Comparison of ENCODE assay signal across 1 cellular context in the genomic region with DNA sequence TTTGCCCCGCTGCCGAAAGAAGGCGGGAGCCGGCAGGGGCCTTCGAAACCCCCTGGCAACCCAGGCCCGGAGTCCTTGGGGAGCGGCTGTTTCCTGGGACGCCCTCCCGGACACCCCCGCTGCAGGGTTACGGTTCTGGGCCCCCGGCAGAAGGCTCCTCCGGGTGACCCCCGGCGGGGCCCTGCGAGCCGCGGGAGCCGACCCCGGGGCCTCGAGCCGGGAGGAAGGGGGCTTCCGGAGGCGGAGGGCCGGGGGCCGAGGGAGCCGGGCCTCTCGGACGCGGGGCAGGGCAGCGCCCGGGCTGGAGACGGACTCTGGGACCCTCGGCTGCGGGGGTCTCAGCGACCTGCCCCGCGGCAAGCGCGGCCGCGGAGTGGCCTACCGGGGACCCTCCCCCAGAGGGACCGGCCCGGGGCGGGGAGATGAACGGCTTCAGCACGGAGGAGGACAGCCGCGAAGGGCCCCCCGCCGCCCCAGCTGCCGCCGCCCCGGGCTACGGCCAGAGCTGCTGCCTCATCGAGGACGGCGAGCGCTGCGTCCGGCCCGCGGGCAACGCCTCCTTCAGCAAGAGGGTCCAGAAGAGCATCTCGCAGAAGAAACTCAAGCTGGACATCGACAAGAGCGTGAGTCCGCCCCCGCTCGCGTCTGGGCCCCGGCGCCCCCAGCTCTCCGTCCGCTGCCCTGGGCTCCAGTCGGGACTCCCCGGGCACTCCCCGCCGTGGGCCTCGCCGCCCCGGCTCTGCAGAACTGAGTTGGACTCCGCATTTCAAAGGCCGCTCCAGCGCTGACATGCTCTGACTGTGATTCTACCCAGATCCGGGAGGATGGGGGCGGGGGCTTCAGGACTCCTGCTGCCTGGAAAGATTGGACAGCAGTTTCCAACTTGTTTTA.
A peak's percentile ranks its signal among the peaks of the same experiment; 100 is the strongest.
TF ChIP-seq lines count a peak whose summit lies in the region.

No MANE protein-coding gene starts in this region.

TF ChIP-seq in HepG2, 621 proteins besides CTCF, POLR2A, EP300 and RAD21 (continued from another document and continues in another):
- no peak for TF ChIP-seq RERE (CRISPR knock-in tag; IDR thresholded peaks at IDR 0.05; ENCODE audit: low read depth)
- TF ChIP-seq ZNF260 (CRISPR knock-in tag; IDR thresholded peaks at IDR 0.05; ENCODE audit: borderline replicate concordance, low read depth), result no peak
- 0 out of 2 replicates have a peak, but pooled peaks have one; percentile 21 for TF ChIP-seq ZNF768 (CRISPR knock-in tag; IDR thresholded peaks at IDR 0.05)
- TF ChIP-seq, protein P1, sequence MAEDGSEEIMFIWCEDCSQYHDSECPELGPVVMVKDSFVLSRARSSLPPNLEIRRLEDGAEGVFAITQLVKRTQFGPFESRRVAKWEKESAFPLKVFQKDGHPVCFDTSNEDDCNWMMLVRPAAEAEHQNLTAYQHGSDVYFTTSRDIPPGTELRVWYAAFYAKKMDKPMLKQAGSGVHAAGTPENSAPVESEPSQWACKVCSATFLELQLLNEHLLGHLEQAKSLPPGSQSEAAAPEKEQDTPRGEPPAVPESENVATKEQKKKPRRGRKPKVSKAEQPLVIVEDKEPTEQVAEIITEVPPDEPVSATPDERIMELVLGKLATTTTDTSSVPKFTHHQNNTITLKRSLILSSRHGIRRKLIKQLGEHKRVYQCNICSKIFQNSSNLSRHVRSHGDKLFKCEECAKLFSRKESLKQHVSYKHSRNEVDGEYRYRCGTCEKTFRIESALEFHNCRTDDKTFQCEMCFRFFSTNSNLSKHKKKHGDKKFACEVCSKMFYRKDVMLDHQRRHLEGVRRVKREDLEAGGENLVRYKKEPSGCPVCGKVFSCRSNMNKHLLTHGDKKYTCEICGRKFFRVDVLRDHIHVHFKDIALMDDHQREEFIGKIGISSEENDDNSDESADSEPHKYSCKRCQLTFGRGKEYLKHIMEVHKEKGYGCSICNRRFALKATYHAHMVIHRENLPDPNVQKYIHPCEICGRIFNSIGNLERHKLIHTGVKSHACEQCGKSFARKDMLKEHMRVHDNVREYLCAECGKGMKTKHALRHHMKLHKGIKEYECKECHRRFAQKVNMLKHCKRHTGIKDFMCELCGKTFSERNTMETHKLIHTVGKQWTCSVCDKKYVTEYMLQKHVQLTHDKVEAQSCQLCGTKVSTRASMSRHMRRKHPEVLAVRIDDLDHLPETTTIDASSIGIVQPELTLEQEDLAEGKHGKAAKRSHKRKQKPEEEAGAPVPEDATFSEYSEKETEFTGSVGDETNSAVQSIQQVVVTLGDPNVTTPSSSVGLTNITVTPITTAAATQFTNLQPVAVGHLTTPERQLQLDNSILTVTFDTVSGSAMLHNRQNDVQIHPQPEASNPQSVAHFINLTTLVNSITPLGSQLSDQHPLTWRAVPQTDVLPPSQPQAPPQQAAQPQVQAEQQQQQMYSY (CRISPR knock-in tag; IDR thresholded peaks at IDR 0.05), result no peak
- no peak for TF ChIP-seq FOXJ3 (CRISPR knock-in tag; IDR thresholded peaks at IDR 0.05; ENCODE audit: borderline replicate concordance)
- no peak for TF ChIP-seq ZNF282 (IDR thresholded peaks at IDR 0.05; ENCODE audit: partially characterized antibody)
- TF ChIP-seq REPIN1 (CRISPR knock-in tag; IDR thresholded peaks at IDR 0.05; ENCODE audit: borderline replicate concordance, low read depth), result no peak
- TF ChIP-seq SMC3 (IDR thresholded peaks at IDR 0.05; ENCODE audit: low read length), result no peak
- TF ChIP-seq, protein P2, sequence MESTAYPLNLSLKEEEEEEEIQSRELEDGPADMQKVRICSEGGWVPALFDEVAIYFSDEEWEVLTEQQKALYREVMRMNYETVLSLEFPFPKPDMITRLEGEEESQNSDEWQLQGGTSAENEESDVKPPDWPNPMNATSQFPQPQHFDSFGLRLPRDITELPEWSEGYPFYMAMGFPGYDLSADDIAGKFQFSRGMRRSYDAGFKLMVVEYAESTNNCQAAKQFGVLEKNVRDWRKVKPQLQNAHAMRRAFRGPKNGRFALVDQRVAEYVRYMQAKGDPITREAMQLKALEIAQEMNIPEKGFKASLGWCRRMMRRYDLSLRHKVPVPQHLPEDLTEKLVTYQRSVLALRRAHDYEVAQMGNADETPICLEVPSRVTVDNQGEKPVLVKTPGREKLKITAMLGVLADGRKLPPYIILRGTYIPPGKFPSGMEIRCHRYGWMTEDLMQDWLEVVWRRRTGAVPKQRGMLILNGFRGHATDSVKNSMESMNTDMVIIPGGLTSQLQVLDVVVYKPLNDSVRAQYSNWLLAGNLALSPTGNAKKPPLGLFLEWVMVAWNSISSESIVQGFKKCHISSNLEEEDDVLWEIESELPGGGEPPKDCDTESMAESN (CRISPR knock-in tag; conservative IDR thresholded peaks at IDR 0.05), result peak; percentile 45; the same call in 1 of the 2 replicates
- TF ChIP-seq, protein P3, sequence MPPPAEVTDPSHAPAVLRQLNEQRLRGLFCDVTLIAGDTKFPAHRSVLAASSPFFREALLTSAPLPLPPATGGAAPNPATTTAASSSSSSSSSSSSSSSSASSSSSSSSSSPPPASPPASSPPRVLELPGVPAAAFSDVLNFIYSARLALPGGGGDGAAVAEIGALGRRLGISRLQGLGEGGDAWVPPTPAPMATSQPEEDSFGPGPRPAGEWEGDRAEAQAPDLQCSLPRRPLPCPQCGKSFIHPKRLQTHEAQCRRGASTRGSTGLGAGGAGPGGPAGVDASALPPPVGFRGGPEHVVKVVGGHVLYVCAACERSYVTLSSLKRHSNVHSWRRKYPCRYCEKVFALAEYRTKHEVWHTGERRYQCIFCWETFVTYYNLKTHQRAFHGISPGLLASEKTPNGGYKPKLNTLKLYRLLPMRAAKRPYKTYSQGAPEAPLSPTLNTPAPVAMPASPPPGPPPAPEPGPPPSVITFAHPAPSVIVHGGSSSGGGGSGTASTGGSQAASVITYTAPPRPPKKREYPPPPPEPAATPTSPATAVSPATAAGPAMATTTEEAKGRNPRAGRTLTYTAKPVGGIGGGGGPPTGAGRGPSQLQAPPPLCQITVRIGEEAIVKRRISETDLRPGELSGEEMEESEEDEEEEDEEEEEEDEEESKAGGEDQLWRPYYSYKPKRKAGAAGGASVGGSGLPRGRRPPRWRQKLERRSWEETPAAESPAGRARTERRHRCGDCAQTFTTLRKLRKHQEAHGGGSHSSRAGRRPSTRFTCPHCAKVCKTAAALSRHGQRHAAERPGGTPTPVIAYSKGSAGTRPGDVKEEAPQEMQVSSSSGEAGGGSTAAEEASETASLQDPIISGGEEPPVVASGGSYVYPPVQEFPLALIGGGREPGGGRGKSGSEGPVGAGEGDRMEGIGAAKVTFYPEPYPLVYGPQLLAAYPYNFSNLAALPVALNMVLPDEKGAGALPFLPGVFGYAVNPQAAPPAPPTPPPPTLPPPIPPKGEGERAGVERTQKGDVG (CRISPR knock-in tag; IDR thresholded peaks at IDR 0.05; ENCODE audit: borderline replicate concordance), result no peak
- no peak for TF ChIP-seq TSC22D2 (CRISPR knock-in tag; IDR thresholded peaks at IDR 0.05; ENCODE audit: borderline replicate concordance)
- no peak for TF ChIP-seq ZNF589 (CRISPR knock-in tag; conservative IDR thresholded peaks at IDR 0.05)
- TF ChIP-seq, protein P4, sequence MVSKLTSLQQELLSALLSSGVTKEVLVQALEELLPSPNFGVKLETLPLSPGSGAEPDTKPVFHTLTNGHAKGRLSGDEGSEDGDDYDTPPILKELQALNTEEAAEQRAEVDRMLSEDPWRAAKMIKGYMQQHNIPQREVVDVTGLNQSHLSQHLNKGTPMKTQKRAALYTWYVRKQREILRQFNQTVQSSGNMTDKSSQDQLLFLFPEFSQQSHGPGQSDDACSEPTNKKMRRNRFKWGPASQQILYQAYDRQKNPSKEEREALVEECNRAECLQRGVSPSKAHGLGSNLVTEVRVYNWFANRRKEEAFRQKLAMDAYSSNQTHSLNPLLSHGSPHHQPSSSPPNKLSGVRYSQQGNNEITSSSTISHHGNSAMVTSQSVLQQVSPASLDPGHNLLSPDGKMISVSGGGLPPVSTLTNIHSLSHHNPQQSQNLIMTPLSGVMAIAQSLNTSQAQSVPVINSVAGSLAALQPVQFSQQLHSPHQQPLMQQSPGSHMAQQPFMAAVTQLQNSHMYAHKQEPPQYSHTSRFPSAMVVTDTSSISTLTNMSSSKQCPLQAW (CRISPR knock-in tag; IDR thresholded peaks at IDR 0.05), result no peak
- TF ChIP-seq TERF1 (CRISPR knock-in tag; IDR thresholded peaks at IDR 0.05), result no peak
- 0 out of 2 replicates have a peak, but pooled peaks have one; percentile 72 for TF ChIP-seq ARID2 (CRISPR knock-in tag; IDR thresholded peaks at IDR 0.05; ENCODE audit: borderline replicate concordance)
- TF ChIP-seq, protein P5, sequence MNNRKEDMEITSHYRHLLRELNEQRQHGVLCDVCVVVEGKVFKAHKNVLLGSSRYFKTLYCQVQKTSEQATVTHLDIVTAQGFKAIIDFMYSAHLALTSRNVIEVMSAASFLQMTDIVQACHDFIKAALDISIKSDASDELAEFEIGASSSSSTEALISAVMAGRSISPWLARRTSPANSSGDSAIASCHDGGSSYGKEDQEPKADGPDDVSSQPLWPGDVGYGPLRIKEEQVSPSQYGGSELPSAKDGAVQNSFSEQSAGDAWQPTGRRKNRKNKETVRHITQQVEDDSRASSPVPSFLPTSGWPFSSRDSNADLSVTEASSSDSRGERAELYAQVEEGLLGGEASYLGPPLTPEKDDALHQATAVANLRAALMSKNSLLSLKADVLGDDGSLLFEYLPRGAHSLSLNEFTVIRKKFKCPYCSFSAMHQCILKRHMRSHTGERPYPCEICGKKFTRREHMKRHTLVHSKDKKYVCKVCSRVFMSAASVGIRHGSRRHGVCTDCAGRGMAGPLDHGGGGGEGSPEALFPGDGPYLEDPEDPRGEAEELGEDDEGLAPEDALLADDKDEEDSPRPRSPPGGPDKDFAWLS (CRISPR knock-in tag; IDR thresholded peaks at IDR 0.05; ENCODE audit: borderline replicate concordance), result no peak
- no peak for TF ChIP-seq ZNF18 (CRISPR knock-in tag; IDR thresholded peaks at IDR 0.05; ENCODE audit: insufficient replicate concordance)
- no peak for TF ChIP-seq NFATC3 (CRISPR knock-in tag; IDR thresholded peaks at IDR 0.05)
- no peak for TF ChIP-seq IKZF1 (IDR thresholded peaks at IDR 0.05)
- no peak for TF ChIP-seq POLR2AphosphoS2 (IDR thresholded peaks at IDR 0.05; ENCODE audit: low read depth, low read length)
- TF ChIP-seq DPF2 (CRISPR knock-in tag; IDR thresholded peaks at IDR 0.05; ENCODE audit: borderline replicate concordance, low read depth), result no peak
- TF ChIP-seq ZNF276 (CRISPR knock-in tag; IDR thresholded peaks at IDR 0.05; ENCODE audit: low read depth), result no peak
- no peak for TF ChIP-seq RCOR2 (CRISPR knock-in tag; IDR thresholded peaks at IDR 0.05)
- no peak; the same call in 1 of the 2 replicates for TF ChIP-seq ZNF430 (CRISPR knock-in tag; IDR thresholded peaks at IDR 0.05)
